In the genomic region with DNA sequence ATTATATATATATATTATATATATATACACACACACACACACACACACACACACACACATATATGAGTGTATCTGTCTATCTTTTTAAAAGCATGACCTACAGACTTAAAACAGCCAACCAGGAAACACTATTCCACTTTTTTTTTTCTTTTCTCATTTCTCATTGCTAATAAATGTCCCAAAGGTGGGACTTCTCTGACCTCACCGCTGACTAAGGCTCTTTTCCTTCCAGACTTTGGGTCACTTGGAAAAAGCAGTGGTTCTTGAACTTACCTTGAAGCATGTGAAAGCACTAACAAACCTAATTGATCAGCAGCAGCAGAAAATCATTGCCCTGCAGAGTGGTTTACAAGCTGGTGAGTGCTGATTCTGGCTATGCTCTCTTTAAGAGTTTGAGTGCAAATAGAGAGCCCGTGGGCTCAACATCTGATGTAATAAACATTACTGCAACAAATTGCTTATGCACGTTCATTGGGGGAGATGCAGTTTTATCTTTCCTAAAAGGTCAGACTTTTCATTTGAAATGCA, we compare ENCODE assay signal across 8 cellular contexts. TPM values are rescaled to one million over a fixed set of nuclear protein-coding genes. Genes with fewer than 3 reads are reported as not detected.
DNase-seq lines count a peak whose midpoint lies in the region; ATAC-seq and TF ChIP-seq lines count a peak whose summit lies in the region.

No MANE protein-coding gene starts in this region.

- H3K36me3 ChIP-seq in GM06990 (ENCODE audit: control insufficient read depth, insufficient read depth, low read length) (peaks cover 9% of the 10 kb centered on the region), Peyer's patch (peaks cover 0 to 10% (median 0%) of the 10 kb centered on the region in 3 donors)

- H3K4me3 ChIP-seq in GM06990 (replicated peaks; ENCODE audit: low read depth, low read length), result peak overlapping the region; percentile 96
- peak overlapping the region; percentile 75 to 97 (median 90) for H3K4me3 ChIP-seq in Peyer's patch
- peak overlapping the region; percentile 81 for H3K4me3 ChIP-seq in epithelial cell of proximal tubule (ENCODE audit: low read depth, low read length)

- no peaks in the 10 kb centered on the region for H3K27me3 ChIP-seq in GM06990 (replicated peaks; ENCODE audit: control insufficient read depth, insufficient read depth, low read length)
- no peaks in the 10 kb centered on the region for H3K27me3 ChIP-seq in Peyer's patch

- CTCF ChIA-PET in RWPE1 (lab: Yijun Ruan, JAX), result interaction anchor here (0.6 to 0.7 kb wide), 2 partner anchors 254 to 279 kb away, joined by 4 to 6 read pairs; no protein-coding TSS in a partner anchor

- POLR2A ChIA-PET in RWPE1 (lab: Yijun Ruan, JAX; ENCODE audit: low non-redundant PET), result no interaction called here

- no peak for TF ChIP-seq POLR2A in Peyer's patch (IDR thresholded peaks at IDR 0.05)

- H3K4me1 ChIP-seq in Peyer's patch, result peaks cover 0 to 55% (median 12%) of the 10 kb centered on the region in 4 donors

- no peak for DNase-seq in GM06990 (ENCODE audit: extremely low read depth, insufficient read length)
- no peak for DNase-seq in Peyer's patch
- DNase-seq in epithelial cell of proximal tubule (ENCODE audit: low read depth), result no peak
- DNase-seq in renal cortical epithelial cell (ENCODE audit: low read depth), result peak; percentile 42
- no peak for DNase-seq in RWPE1 (ENCODE audit: low spot score)
- no peak for DNase-seq in NCI-H1417 (lab: John Stamatoyannopoulos, UW)

- ATAC-seq in HG03175 (IDR thresholded peaks at IDR 0.05; ENCODE audit: unreplicated experiment) (no peak), HG03571 (IDR thresholded peaks at IDR 0.05; ENCODE audit: unreplicated experiment) (no peak)

- TF ChIP-seq CTCF in GM06990 (IDR thresholded peaks at IDR 0.05; ENCODE audit: insufficient read depth, low read length, poor library complexity, severe bottlenecking) (no peak), Peyer's patch (IDR thresholded peaks at IDR 0.05) (no peak), epithelial cell of proximal tubule (conservative IDR thresholded peaks at IDR 0.05; ENCODE audit: low read depth, low read length) (no peak), RWPE1 (conservative IDR thresholded peaks at IDR 0.05; ENCODE audit: low read depth) (no peak)

- no peaks in the 10 kb centered on the region for H3K9me3 ChIP-seq in Peyer's patch

- H3K27ac ChIP-seq in Peyer's patch, result peak overlapping the region; percentile 83 to 100 (median 96)
- H3K27ac ChIP-seq in RWPE1, result no peak overlapping the region

RNA-seq across cellular contexts. Expression of gene BHLHE40, which starts 2.0 kb away (rescaled TPM):
- total RNA-seq in Peyer's patch, result 10 to 100 TPM; 20.3 to 78.4 (median 44.3) TPM
- 47.2 and 96.3 TPM in 2 replicates for total RNA-seq in epithelial cell of proximal tubule
- 35.9 and 75.4 TPM in 2 replicates for total RNA-seq in renal cortical epithelial cell
